In genomic region chr12:68624933-68625332, GRCh38 we compare ENCODE assay signal across 31 cellular contexts. TPM values are rescaled to one million over a fixed set of nuclear protein-coding genes. Genes with fewer than 3 reads are reported as not detected.
DNase-seq lines count a peak whose midpoint lies in the region; TF ChIP-seq lines count a peak whose summit lies in the region.
"Had no signal": no experiment of that assay in that cellular context is flagged by ENCODE, and none has a peak within 500 bp of the region (broad histone marks: within the 10 kb centered on the region; RNA-seq: fewer than 3 reads in every experiment).

No MANE protein-coding gene starts in this region.

- H2AFZ ChIP-seq in smooth muscle cell (ENCODE audit: low read depth) = no peak overlapping the region
- H2AFZ ChIP-seq: parathyroid adenoma had no signal

- H3K36me3 ChIP-seq in smooth muscle cell (ENCODE audit: low read depth) (peaks cover 2% of the 10 kb centered on the region), adrenal gland (replicated peaks in 1 of 2) (no peaks in the 10 kb centered on the region)
- H3K36me3 ChIP-seq: thoracic aorta had no signal

- CTCF ChIA-PET in activated naive CD4-positive, alpha-beta T cell treated with anti-CD3 and anti-CD28 coated beads for 36 hours (lab: Charles Lee) = interaction anchor here (0.6 to 0.7 kb wide), 3 partner anchors 11 to 265 kb away, joined by 3 to 5 read pairs (median 3); no protein-coding TSS in a partner anchor

- TF ChIP-seq CTCF in HFFc6 (IDR thresholded peaks at IDR 0.05) = no peak
- no peak for TF ChIP-seq CTCF in chondrocyte (IDR thresholded peaks at IDR 0.05)
- TF ChIP-seq CTCF in smooth muscle cell (IDR thresholded peaks at IDR 0.05; ENCODE audit: borderline replicate concordance, insufficient read depth, poor library complexity, severe bottlenecking) = no peak
- no peak for TF ChIP-seq CTCF in adrenal gland (IDR thresholded peaks at IDR 0.05)

- no peak overlapping the region for H3K9ac ChIP-seq in smooth muscle cell (ENCODE audit: low read depth)
- H3K9ac ChIP-seq: parathyroid adenoma had no signal

- H3K4me3 Mint-ChIP-seq in activated naive CD4-positive, alpha-beta T cell treated with anti-CD3 and anti-CD28 coated beads for 36 hours = no peak overlapping the region
- no peak overlapping the region for H3K4me3 Mint-ChIP-seq in HFFc6
- no peak overlapping the region for H3K4me3 Mint-ChIP-seq in chondrocyte (ENCODE audit: unreplicated experiment)
- H3K4me3 Mint-ChIP-seq: activated naive CD8-positive, alpha-beta T cell treated with anti-CD3 and anti-CD28 coated beads, Interleukin-2, amount 10 ng/mL, durations not matched to agents 7 days and 5 days; activated T-cell treated with anti-CD3 and anti-CD28 coated beads, Interleukin-2, amount 50 U/mL, for 4 hours; B cell; stimulated activated naive CD8-positive, alpha-beta T cell treated with anti-CD3 and anti-CD28 coated beads, Interleukin-15, amount 100 ng/mL, for 72 hours had no signal

- peaks cover 100% of the 10 kb centered on the region for H3K79me2 ChIP-seq in smooth muscle cell (ENCODE audit: low read depth)

- H4K20me1 ChIP-seq in smooth muscle cell (ENCODE audit: low read depth) = peaks cover 100% of the 10 kb centered on the region

- H3K27me3 ChIP-seq in smooth muscle cell (ENCODE audit: low read depth) = no peaks in the 10 kb centered on the region
- H3K27me3 ChIP-seq in adrenal gland = no peaks in the 10 kb centered on the region
- H3K27me3 ChIP-seq: left lung, Peyer's patch had no signal

- peaks cover 79% of the 10 kb centered on the region for H3K4me1 Mint-ChIP-seq in activated naive CD4-positive, alpha-beta T cell treated with anti-CD3 and anti-CD28 coated beads for 36 hours (ENCODE audit: low read depth)
- H3K4me1 Mint-ChIP-seq in HFFc6 (ENCODE audit: low read depth) (peaks cover 64% of the 10 kb centered on the region), chondrocyte (ENCODE audit: low read depth) (peaks cover 56% of the 10 kb centered on the region)

- 98% methylated on average over 2 of the region's 2 CpGs for whole genome bisulfite sequencing in smooth muscle cell (ENCODE audit: low lambda C conversion rate)
- WGBS in adrenal gland, 4 donors = 93 to 100% (median 96%) methylated on average over 2 of the region's 2 CpGs

- intact Hi-C loops in activated naive CD4-positive, alpha-beta T cell treated with anti-CD3 and anti-CD28 coated beads for 36 hours (cut with micrococcal nuclease) = no loop called here
- intact Hi-C loops in adrenal gland (cut with DNase I) = no loop called here

- peaks cover 19% of the 10 kb centered on the region for H3F3A ChIP-seq in smooth muscle cell (ENCODE audit: low read depth)

- H3K9me3 ChIP-seq in smooth muscle cell (replicated peaks; ENCODE audit: low read depth) = no peaks in the 10 kb centered on the region
- no peaks in the 10 kb centered on the region for H3K9me3 ChIP-seq in adrenal gland (replicated peaks in 1 of 3)

- no peaks in the 10 kb centered on the region for H3K27me3 Mint-ChIP-seq in activated naive CD4-positive, alpha-beta T cell treated with anti-CD3 and anti-CD28 coated beads for 36 hours (ENCODE audit: low read depth)
- H3K27me3 Mint-ChIP-seq in HFFc6 (ENCODE audit: insufficient read depth) (no peaks in the 10 kb centered on the region; the same call in 1 of the 2 replicates), chondrocyte (ENCODE audit: low read depth) (no peaks in the 10 kb centered on the region)
- H3K27me3 Mint-ChIP-seq: activated naive CD8-positive, alpha-beta T cell treated with anti-CD3 and anti-CD28 coated beads, Interleukin-2, amount 10 ng/mL, durations not matched to agents 7 days and 5 days; B cell; stimulated activated naive CD8-positive, alpha-beta T cell treated with anti-CD3 and anti-CD28 coated beads, Interleukin-15, amount 100 ng/mL, for 72 hours had no signal

- H3K36me3 Mint-ChIP-seq in activated naive CD4-positive, alpha-beta T cell treated with anti-CD3 and anti-CD28 coated beads for 36 hours (ENCODE audit: low read depth) = peaks cover 57% of the 10 kb centered on the region
- peaks cover 47% of the 10 kb centered on the region for H3K36me3 Mint-ChIP-seq in HFFc6 (ENCODE audit: low read depth)
- H3K36me3 Mint-ChIP-seq in chondrocyte (ENCODE audit: low read depth) = peaks cover 11% of the 10 kb centered on the region

- peaks cover 23% of the 10 kb centered on the region for H3K4me1 ChIP-seq in smooth muscle cell (ENCODE audit: low read depth)
- H3K4me1 ChIP-seq in adrenal gland (replicated peaks in 1 of 2) = peaks cover 27 to 60% of the 10 kb centered on the region in 2 donors

- H3K27ac Mint-ChIP-seq in activated naive CD4-positive, alpha-beta T cell treated with anti-CD3 and anti-CD28 coated beads for 36 hours = peak overlapping the region; percentile 24
- peak overlapping the region; percentile 18; the same call in 1 of the 2 replicates for H3K27ac Mint-ChIP-seq in HFFc6
- H3K27ac Mint-ChIP-seq in chondrocyte (ENCODE audit: unreplicated experiment) = peak overlapping the region; percentile 45
- H3K27ac Mint-ChIP-seq: activated naive CD8-positive, alpha-beta T cell treated with anti-CD3 and anti-CD28 coated beads, Interleukin-2, amount 10 ng/mL, durations not matched to agents 7 days and 5 days; B cell had no signal

- TF ChIP-seq POLR2A in adrenal gland (IDR thresholded peaks at IDR 0.05) = no peak

- H3K9me3 Mint-ChIP-seq in activated naive CD4-positive, alpha-beta T cell treated with anti-CD3 and anti-CD28 coated beads for 36 hours = peaks cover 15% of the 10 kb centered on the region
- H3K9me3 Mint-ChIP-seq in HFFc6 (no peaks in the 10 kb centered on the region), chondrocyte (ENCODE audit: low read depth) (peaks cover 5% of the 10 kb centered on the region)

- no peak overlapping the region for H3K4me2 ChIP-seq in smooth muscle cell

- H3K4me3 ChIP-seq in smooth muscle cell (no peak overlapping the region), adrenal gland (no peak overlapping the region)
- H3K4me3 ChIP-seq: left lung, Peyer's patch, skin epidermis, thoracic aorta had no signal

- no peak for DNase-seq in activated naive CD4-positive, alpha-beta T cell treated with anti-CD3 and anti-CD28 coated beads for 36 hours
- no peak for DNase-seq in activated naive CD4-positive, alpha-beta T cell treated with Interleukin-2 at 50 U/mL for 16 hours
- no peak for DNase-seq in HFFc6
- DNase-seq in chondrocyte (ENCODE audit: low spot score) = no peak
- DNase-seq in smooth muscle cell (lab: John Stamatoyannopoulos, UW; ENCODE audit: unreplicated experiment) = no peak
- DNase-seq in adrenal gland = no peak
- DNase-seq in iPS-NIHi11 (ENCODE audit: low spot score) = no peak
- DNase-seq: ACHN; activated CD4-positive, alpha-beta T cell treated with anti-CD3 and anti-CD28 coated beads for 1 hour; activated naive CD8-positive, alpha-beta T cell treated with anti-CD3 and anti-CD28 coated beads, Interleukin-2, amount 10 ng/mL, durations not matched to agents 7 days and 5 days; activated T-cell treated with anti-CD3 and anti-CD28 coated beads, Interleukin-2, amount 50 U/mL, for 4 hours; cortex of kidney; DMS153; effector memory CD4-positive, alpha-beta T cell; erythroblast; glutamatergic neuron; HCEC 1CT; islet precursor cell; left lung; mesenchymal stem cell; NCI-H1694; NCI-H446; NCI-H748 treated with DMSO at 0.1 percent for 48 hours; Peyer's patch; retina; SHP77 treated with DMSO at 0.1 percent for 48 hours; stimulated activated naive CD8-positive, alpha-beta T cell treated with anti-CD3 and anti-CD28 coated beads, Interleukin-15, amount 100 ng/mL, for 72 hours had no signal

- peak overlapping the region; percentile 60 for H3K27ac ChIP-seq in smooth muscle cell (ENCODE audit: low read depth)
- no peak overlapping the region for H3K27ac ChIP-seq in adrenal gland
- H3K27ac ChIP-seq: left lung, parathyroid adenoma, Peyer's patch, skin epidermis, thoracic aorta had no signal

RNA-seq across cellular contexts. Expression of gene RAP1B, which starts 14.2 kb away (rescaled TPM):
- 100 to 1,000 TPM; 170 TPM for total RNA-seq in activated naive CD4-positive, alpha-beta T cell treated with anti-CD3 and anti-CD28 coated beads for 36 hours
- 100 to 1,000 TPM; 179 to 221 (median 213) TPM for total RNA-seq in HFFc6 (2021; fragmentation: NEBNext Ultra II Directional; extraction: Animal tissue kit (Norgen Biotek cat#: 25700))
- total RNA-seq in chondrocyte = 163 to 239 TPM (median 229 TPM) in 3 replicates
- 275 and 313 TPM in 2 replicates for total RNA-seq in smooth muscle cell
- polyA plus RNA-seq in smooth muscle cell = 236 and 242 TPM in 2 replicates
- 100 to 1,000 TPM; 113 to 302 (median 168) TPM for total RNA-seq in adrenal gland
- polyA plus RNA-seq in adrenal gland = 100 to 1,000 TPM in 1 of 3 donors, 10 to 100 TPM in 2; 74.6 to 264 (median 80.3) TPM
